Comparison of ENCODE assay signal across 13 cellular contexts in the genomic region with DNA sequence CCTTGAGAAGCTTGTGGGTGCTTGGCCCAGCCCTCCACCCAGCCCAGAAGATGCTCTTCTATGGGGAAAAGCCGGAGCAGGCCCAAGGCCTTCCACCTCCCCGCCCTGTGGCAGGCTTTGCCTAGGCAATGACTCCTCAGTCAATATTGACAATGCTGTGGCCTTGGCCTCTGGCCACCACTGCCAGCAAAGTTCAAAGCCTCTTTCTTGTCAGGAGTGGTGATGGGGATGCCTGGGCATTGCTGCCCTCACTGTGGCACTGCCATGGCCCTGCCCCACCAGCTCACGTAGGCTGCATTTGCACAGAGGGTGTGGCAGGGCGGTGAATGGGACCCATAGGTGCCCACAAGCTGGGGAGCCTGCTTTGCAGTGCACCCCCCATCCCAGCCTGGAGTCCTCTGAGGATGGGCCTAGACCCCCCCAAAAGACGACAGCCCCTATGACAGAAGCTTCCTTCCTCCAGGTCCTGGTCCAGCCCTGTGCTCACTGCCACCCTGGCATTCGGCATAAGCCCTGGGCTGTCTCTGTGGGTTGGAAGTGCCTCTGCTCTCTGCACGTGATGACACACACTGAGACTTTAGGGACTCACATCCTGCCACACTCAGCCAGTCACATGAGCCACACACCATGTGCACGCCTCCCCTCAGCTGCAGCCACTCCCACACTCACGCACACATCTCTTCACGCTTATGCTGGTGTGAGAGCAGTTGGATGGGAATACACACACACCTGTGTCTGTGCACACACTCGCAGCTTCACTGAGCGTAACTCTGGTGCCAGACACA. TPM values are rescaled to one million over a fixed set of nuclear protein-coding genes. Genes with fewer than 3 reads are reported as not detected.
DNase-seq lines count a peak whose midpoint lies in the region; ATAC-seq and TF ChIP-seq lines count a peak whose summit lies in the region.
"Had no signal": no experiment of that assay in that cellular context is flagged by ENCODE, and none has a peak within 500 bp of the region (broad histone marks: within the 10 kb centered on the region; RNA-seq: fewer than 3 reads in every experiment).

No MANE protein-coding gene starts in this region.

- no peaks in the 10 kb centered on the region for H3K9me3 Mint-ChIP-seq in activated naive CD4-positive, alpha-beta T cell treated with anti-CD3 and anti-CD28 coated beads, Interleukin-2, amount 10 ng/mL, durations not matched to agents 7 days and 5 days

- no peaks in the 10 kb centered on the region for H3K36me3 ChIP-seq in stomach
- H3K36me3 ChIP-seq: BLaER1, cardiac muscle cell, neutrophil had no signal

- DNase-seq in activated naive CD4-positive, alpha-beta T cell treated with anti-CD3 and anti-CD28 coated beads, Interleukin-2, amount 10 ng/mL, durations not matched to agents 7 days and 5 days: peak; percentile 27
- DNase-seq in activated naive CD4-positive, alpha-beta T cell (lab: John Stamatoyannopoulos, UW): no peak
- DNase-seq in NCI-H2196 treated with DMSO at 0.1 percent for 48 hours (lab: John Stamatoyannopoulos, UW; ENCODE audit: unreplicated experiment) (peak; percentile 32), stomach (peak; percentile 55), GM19238 (ENCODE audit: insufficient read length, low spot score) (no peak), T-helper 9 cell (no peak)

- no peaks in the 10 kb centered on the region for H3K9me3 ChIP-seq in stomach
- H3K9me3 ChIP-seq: BLaER1, neutrophil had no signal

- CTCF ChIA-PET in activated naive CD4-positive, alpha-beta T cell treated with anti-CD3 and anti-CD28 coated beads, Interleukin-2, amount 10 ng/mL, durations not matched to agents 7 days and 5 days (lab: Charles Lee): no interaction called here

- H3K4me3 Mint-ChIP-seq in activated naive CD4-positive, alpha-beta T cell treated with anti-CD3 and anti-CD28 coated beads, Interleukin-2, amount 10 ng/mL, durations not matched to agents 7 days and 5 days: no peak overlapping the region

- H3K27ac Mint-ChIP-seq in activated naive CD4-positive, alpha-beta T cell treated with anti-CD3 and anti-CD28 coated beads, Interleukin-2, amount 10 ng/mL, durations not matched to agents 7 days and 5 days: no peak overlapping the region

- peaks cover 0 to 10% (median 0%) of the 10 kb centered on the region in 4 donors for H3K4me1 ChIP-seq in stomach
- H3K4me1 ChIP-seq: BLaER1 had no signal

- TF ChIP-seq POLR2A in stomach (IDR thresholded peaks at IDR 0.05): no peak

- H3K4me3 ChIP-seq in stomach: no peak overlapping the region
- H3K4me3 ChIP-seq: BLaER1, cardiac muscle cell had no signal

- TF ChIP-seq EP300 in stomach (IDR thresholded peaks at IDR 0.05): no peak

- no peaks in the 10 kb centered on the region for H3K4me1 Mint-ChIP-seq in activated naive CD4-positive, alpha-beta T cell treated with anti-CD3 and anti-CD28 coated beads, Interleukin-2, amount 10 ng/mL, durations not matched to agents 7 days and 5 days

- H3K27me3 Mint-ChIP-seq in activated naive CD4-positive, alpha-beta T cell treated with anti-CD3 and anti-CD28 coated beads, Interleukin-2, amount 10 ng/mL, durations not matched to agents 7 days and 5 days: peaks cover 8% of the 10 kb centered on the region

- no peaks in the 10 kb centered on the region for H3K36me3 Mint-ChIP-seq in activated naive CD4-positive, alpha-beta T cell treated with anti-CD3 and anti-CD28 coated beads, Interleukin-2, amount 10 ng/mL, durations not matched to agents 7 days and 5 days

- WGBS in stomach, 5 donors: 55 to 74% (median 65%) methylated on average over 12 of the region's 12 CpGs

- H3K27me3 ChIP-seq in stomach: no peaks in the 10 kb centered on the region
- H3K27me3 ChIP-seq: BLaER1, neutrophil had no signal

- no peak for TF ChIP-seq CTCF in stomach (IDR thresholded peaks at IDR 0.05)

- ATAC-seq in esophagus mucosa: peak; percentile 82
- ATAC-seq in GM21528 (IDR thresholded peaks at IDR 0.05; ENCODE audit: low FRiP score, unreplicated experiment): no peak

- intact Hi-C loops in stomach (cut with DNase I; ENCODE audit: low total_unique reads): no loop called here

- H3K27ac ChIP-seq in stomach: no peak overlapping the region
- H3K27ac ChIP-seq: BLaER1, cardiac muscle cell, neutrophil had no signal

RNA-seq across cellular contexts. Expression of gene MORN5, which starts 31.1 kb away (rescaled TPM):
- total RNA-seq in esophagus mucosa (not detected), stomach (10 to 100 TPM in 2 of 5 donors, not detected in 3; 13.6 to 80.4 TPM)
- 1 to 10 TPM in 1 of 3 donors, not detected in 2; 3.3 TPM for polyA plus RNA-seq in stomach
- total RNA-seq: cardiac muscle cell; T-helper 2 cell treated with Interferon-gamma antibody and Interleukin-4, amounts not matched to agents 100 ng/mL and 5 ng/mL, for 36 hours had no signal
- polyA plus RNA-seq: cardiac muscle cell, keratinocyte had no signal

RNA-seq across cellular contexts. Expression of gene NDUFA8, which starts 31.2 kb away (rescaled TPM):
- total RNA-seq in esophagus mucosa: 52.5 TPM
- total RNA-seq in stomach: 10 to 100 TPM; 10.5 to 75.5 (median 30.1) TPM
- 100 to 1,000 TPM in 2 of 3 donors, 10 to 100 TPM in 1; 84.6 to 130 (median 112) TPM for polyA plus RNA-seq in stomach

RNA-seq across cellular contexts. Expression of gene LHX6, which starts 38.0 kb away (rescaled TPM):
- total RNA-seq in esophagus mucosa (1.3 TPM), stomach (10 to 100 TPM in 1 of 5 donors, 1 to 10 TPM in 3, under 1 TPM in 1; 0.29 to 46.4 (median 4.6) TPM)
- 1 to 10 TPM in 2 of 3 donors, under 1 TPM in 1; 0.92 to 1.3 (median 1.1) TPM for polyA plus RNA-seq in stomach
- total RNA-seq: T-helper 2 cell treated with Interferon-gamma antibody and Interleukin-4, amounts not matched to agents 100 ng/mL and 5 ng/mL, for 36 hours had no signal
- polyA plus RNA-seq: cardiac muscle cell had no signal

Comparison
In these comparisons a context has a peak if more than half of its experiments do, and no peak if none do; other contexts are left out.
1. DNase-seq: peak in activated naive CD4-positive, alpha-beta T cell treated with anti-CD3 and anti-CD28 coated beads, Interleukin-2, amount 10 ng/mL, durations not matched to agents 7 days and 5 days (single experiment), NCI-H2196 treated with DMSO at 0.1 percent for 48 hours (single experiment) and stomach (single experiment); none in activated naive CD4-positive, alpha-beta T cell (0 of 4), GM19238 (single experiment) and T-helper 9 cell (single experiment).